Comparison of ENCODE assay signal across 13 cellular contexts in genomic region chr2:28004086-28004485, GRCh38.
DNase-seq lines count a peak whose midpoint lies in the region; ATAC-seq, FAIRE-seq and TF ChIP-seq lines count a peak whose summit lies in the region.
"Had no signal": no experiment of that assay in that cellular context is flagged by ENCODE, and none has a peak within 500 bp of the region (broad histone marks: within the 10 kb centered on the region; RNA-seq: fewer than 3 reads in every experiment).

No MANE protein-coding gene starts in this region.

- H3K27me3 Mint-ChIP-seq in stimulated activated naive CD8-positive, alpha-beta T cell treated with anti-CD3 and anti-CD28 coated beads, Interleukin-15, amount 100 ng/mL, for 72 hours, result no peaks in the 10 kb centered on the region

- no peak overlapping the region for H4K8ac ChIP-seq in neuronal stem cell (ENCODE audit: low read depth, low read length)

- TF ChIP-seq RAD21 in HepG2 (CRISPR knock-in tag; IDR thresholded peaks at IDR 0.05), result no peak

- no peak for TF ChIP-seq CTCF in HepG2 (CRISPR knock-in tag; IDR thresholded peaks at IDR 0.05)
- no peak for TF ChIP-seq CTCF in right lobe of liver (IDR thresholded peaks at IDR 0.05)

- no peak overlapping the region for H3K9ac ChIP-seq in HepG2 (ENCODE audit: insufficient read depth, low read depth, low read length)
- H3K9ac ChIP-seq in neuronal stem cell (ENCODE audit: low read depth, low read length, poor library complexity), result no peak overlapping the region

- H3K79me2 ChIP-seq in HepG2 (ENCODE audit: insufficient read depth, low read length), result no peaks in the 10 kb centered on the region

- H3K9me3 ChIP-seq in HepG2 (ENCODE audit: low read length) (no peaks in the 10 kb centered on the region), right lobe of liver (no peaks in the 10 kb centered on the region), neuronal stem cell (replicated peaks in 1 of 2; ENCODE audit: control insufficient read depth in 2 of 2, insufficient read depth in 1 of 2, low read depth in 1 of 2, low read length in 2 of 2) (peaks cover 0 to 11% of the 10 kb centered on the region in 2 donors)
- H3K9me3 ChIP-seq: ovary had no signal

- H3K27me3 ChIP-seq in HepG2 (ENCODE audit: control insufficient read depth in 1 of 2, insufficient read depth in 2 of 2, low read length in 2 of 2) (no peaks in the 10 kb centered on the region), right lobe of liver (no peaks in the 10 kb centered on the region), neuronal stem cell (ENCODE audit: control insufficient read depth in 3 of 3, insufficient read depth in 3 of 3, low read depth in 1 of 3, low read length in 3 of 3) (no peaks in the 10 kb centered on the region)
- H3K27me3 ChIP-seq: cardiac muscle cell, ovary had no signal

- no peak for DNase-seq in HepG2 (ENCODE audit: low spot score)
- DNase-seq in right lobe of liver, result no peak
- peak; percentile 75 for DNase-seq in RCC 7860 (ENCODE audit: low spot score)
- DNase-seq in dermis blood vessel endothelial cell, result peak; percentile 40
- peak in 1 of 2 donors; percentile 11 for DNase-seq in stimulated activated naive CD8-positive, alpha-beta T cell treated with anti-CD3 and anti-CD28 coated beads, Interleukin-15, amount 100 ng/mL, for 72 hours
- no peak for DNase-seq in neuronal stem cell (ENCODE audit: low spot score)
- no peak for DNase-seq in OCI-M2 (lab: John Stamatoyannopoulos, UW; ENCODE audit: unreplicated experiment)
- DNase-seq in NCI-H524 treated with DMSO at 0.1 percent for 48 hours (lab: John Stamatoyannopoulos, UW), result no peak
- DNase-seq: NCI-H187 treated with DMSO at 0.1 percent for 48 hours; ovary; stimulated activated naive CD4-positive, alpha-beta T cell treated with Interleukin-2 at 50 U/mL for 16 hours had no signal

- CTCF ChIA-PET in HepG2 (lab: Yijun Ruan, JAX; ENCODE audit: low intra/inter-chr PET ratio, low total read pairs), result no interaction called here

- no peak overlapping the region for H2BK120ac ChIP-seq in neuronal stem cell (ENCODE audit: low read depth, low read length)

- POLR2A ChIA-PET in HepG2 (lab: Yijun Ruan, JAX), result no interaction called here

- H3K9me3 Mint-ChIP-seq in stimulated activated naive CD8-positive, alpha-beta T cell treated with anti-CD3 and anti-CD28 coated beads, Interleukin-15, amount 100 ng/mL, for 72 hours, result no peaks in the 10 kb centered on the region

- H2BK15ac ChIP-seq in neuronal stem cell (ENCODE audit: low read length), result no peak overlapping the region

- H3K36me3 ChIP-seq in HepG2 (replicated peaks in 1 of 2; ENCODE audit: control insufficient read depth in 1 of 2, insufficient read depth in 2 of 2, low read length in 2 of 2) (no peaks in the 10 kb centered on the region), right lobe of liver (no peaks in the 10 kb centered on the region), neuronal stem cell (replicated peaks in 1 of 2; ENCODE audit: control insufficient read depth in 2 of 2, insufficient read depth in 2 of 2, low read length in 2 of 2) (no peaks in the 10 kb centered on the region)
- H3K36me3 ChIP-seq: cardiac muscle cell, ovary had no signal

- TF ChIP-seq POLR2A in HepG2 (IDR thresholded peaks at IDR 0.05; ENCODE audit: insufficient read depth in 1 of 2, low read depth in 2 of 2, low read length in 2 of 2) (no peak), right lobe of liver (IDR thresholded peaks at IDR 0.05) (no peak)

- no peak overlapping the region for H3K4me2 ChIP-seq in HepG2 (ENCODE audit: low read depth, low read length)
- H3K4me2 ChIP-seq in neuronal stem cell (ENCODE audit: insufficient read depth, low read length, poor library complexity, severe bottlenecking), result no peak overlapping the region

- H3K14ac ChIP-seq in neuronal stem cell (ENCODE audit: low read length), result no peak overlapping the region

- H3K23ac ChIP-seq in neuronal stem cell (ENCODE audit: low read depth, low read length, poor library complexity), result no peak overlapping the region

- H2AK5ac ChIP-seq in neuronal stem cell (ENCODE audit: low read depth, low read length), result no peak overlapping the region

- peak overlapping the region in 1 of 2 donors; percentile 13 for H3K4me3 Mint-ChIP-seq in stimulated activated naive CD8-positive, alpha-beta T cell treated with anti-CD3 and anti-CD28 coated beads, Interleukin-15, amount 100 ng/mL, for 72 hours

- no peak overlapping the region for H4K91ac ChIP-seq in neuronal stem cell (ENCODE audit: low read depth, low read length, poor library complexity)

- H2BK5ac ChIP-seq in neuronal stem cell (ENCODE audit: low read length), result no peak overlapping the region

- peak overlapping the region in 1 of 2 donors; percentile 87 for H3K27ac Mint-ChIP-seq in stimulated activated naive CD8-positive, alpha-beta T cell treated with anti-CD3 and anti-CD28 coated beads, Interleukin-15, amount 100 ng/mL, for 72 hours

- TF ChIP-seq EP300 in HepG2 (IDR thresholded peaks at IDR 0.05; ENCODE audit: low read depth in 2 of 2, low read length in 2 of 2), result no peak
- no peak for TF ChIP-seq EP300 in HepG2 (CRISPR knock-in tag; IDR thresholded peaks at IDR 0.05; ENCODE audit: borderline replicate concordance)

- H3K4me3 ChIP-seq in HepG2 (replicated peaks in 1 of 3; ENCODE audit: insufficient read depth in 1 of 3, low read depth in 2 of 3, low read length in 3 of 3), result no peak overlapping the region
- no peak overlapping the region for H3K4me3 ChIP-seq in right lobe of liver
- H3K4me3 ChIP-seq in neuronal stem cell (ENCODE audit: low read length in 2 of 2), result no peak overlapping the region
- H3K4me3 ChIP-seq: cardiac muscle cell, ovary had no signal

- H3K4me1 Mint-ChIP-seq in stimulated activated naive CD8-positive, alpha-beta T cell treated with anti-CD3 and anti-CD28 coated beads, Interleukin-15, amount 100 ng/mL, for 72 hours, result peaks cover 35% of the 10 kb centered on the region

- H4K20me1 ChIP-seq in HepG2 (ENCODE audit: insufficient read depth, low read length), result no peaks in the 10 kb centered on the region

- in situ Hi-C loops in HepG2 (cut with HindIII; ENCODE audit: extremely low pct_ligation_motif_present, low pct_unique_long_range_greater_than_20kb), result no loop called here

- no peak overlapping the region for H3K4ac ChIP-seq in neuronal stem cell (ENCODE audit: low read length)

- intact Hi-C loops in HepG2 (cut with micrococcal nuclease; ENCODE audit: unreplicated experiment) (loop anchor here (10.0 kb wide), 1 partner anchor 199 kb away; no protein-coding TSS in a partner anchor), right lobe of liver (cut with DNase I) (no loop called here)

- WGBS in HepG2 (ENCODE audit: low lambda C conversion rate), result 70% methylated on average over 2 of the region's 2 CpGs
- WGBS in right lobe of liver (ENCODE audit: insufficient coverage, low coverage, low lambda C conversion rate, missing lambda C conversion rate), result 54% methylated on average over 2 of the region's 2 CpGs
- no CpG with 5 or more reads among the region's 2 CpGs for WGBS in neuronal stem cell (ENCODE audit: extremely low coverage in 2 of 2, insufficient read length in 2 of 2, insufficient replicate concordance in 1 of 2), 2 donors

- no peaks in the 10 kb centered on the region for H3K79me1 ChIP-seq in neuronal stem cell (ENCODE audit: low read depth, low read length)

- H2AFZ ChIP-seq in HepG2 (ENCODE audit: low read length), result no peak overlapping the region
- H2AFZ ChIP-seq in neuronal stem cell (ENCODE audit: low read length), result no peak overlapping the region

- no peak overlapping the region for H3K27ac ChIP-seq in HepG2 (ENCODE audit: extremely low read length, insufficient read depth, low read length)
- H3K27ac ChIP-seq in right lobe of liver, result no peak overlapping the region
- H3K27ac ChIP-seq in neuronal stem cell (replicated peaks; ENCODE audit: low read length), result no peak overlapping the region
- H3K27ac ChIP-seq: cardiac muscle cell, ovary had no signal

- ATAC-seq in HepG2, result no peak
- ATAC-seq in right lobe of liver, result no peak
- peak; percentile 92 for ATAC-seq in stimulated activated naive CD8-positive, alpha-beta T cell treated with anti-CD3 and anti-CD28 coated beads, Interleukin-15, amount 100 ng/mL, for 72 hours

- no peak for FAIRE-seq in HepG2 (lab: Jason Lieb, UNC)
- FAIRE-seq in RCC 7860 (lab: Jason Lieb, UNC), result peak; percentile 99
- FAIRE-seq: D721Med had no signal

- H3K4me1 ChIP-seq in HepG2 (ENCODE audit: insufficient read depth, low read length) (peaks cover 8% of the 10 kb centered on the region; the same call in 1 of the 2 replicates), right lobe of liver (no peaks in the 10 kb centered on the region), neuronal stem cell (ENCODE audit: control insufficient read depth in 2 of 2, insufficient read depth in 1 of 2, low read depth in 1 of 2, low read length in 2 of 2) (no peaks in the 10 kb centered on the region)

- BruUV-seq in HepG2 (replicated peaks; lab: Mats Ljungman, UMichigan), result no TSS peak

- no peak overlapping the region for H3K18ac ChIP-seq in neuronal stem cell (ENCODE audit: low read length)

- H2BK12ac ChIP-seq in neuronal stem cell (ENCODE audit: low read length), result no peak overlapping the region

TF ChIP-seq in HepG2, 621 proteins besides CTCF, POLR2A, EP300 and RAD21 (continues in another document):
- TF ChIP-seq ZNF737 (CRISPR knock-in tag; IDR thresholded peaks at IDR 0.05; ENCODE audit: borderline replicate concordance), result no peak

Comparison
In these comparisons a context has a peak if more than half of its experiments do, and no peak if none do; other contexts are left out.
1. DNase-seq: peak in RCC 7860 (single experiment) and dermis blood vessel endothelial cell (single experiment); none in HepG2 (single experiment), right lobe of liver (0 of 3), neuronal stem cell (single experiment), OCI-M2 (single experiment) and NCI-H524 treated with DMSO at 0.1 percent for 48 hours (single experiment).